1 cellular context compared by ENCODE assay signal in the genomic region with DNA sequence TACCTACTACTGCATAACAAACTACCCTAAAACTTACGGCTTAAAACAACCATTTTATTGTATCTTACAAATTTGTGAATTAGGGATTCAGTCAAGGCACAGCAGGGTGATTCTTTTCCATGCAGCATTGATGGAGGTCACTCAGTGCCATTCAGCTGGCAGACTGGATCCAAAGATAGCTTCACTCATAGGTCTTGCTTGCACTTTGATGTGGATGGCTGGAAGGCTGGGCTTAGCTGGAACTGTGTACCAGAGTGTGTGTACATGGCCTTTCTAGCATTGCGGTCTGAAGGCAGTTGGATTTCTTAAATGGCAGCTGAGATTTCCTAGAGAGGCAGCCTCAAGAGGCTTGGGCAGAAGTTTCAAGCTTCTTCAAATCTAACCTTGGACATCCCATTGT.
TF ChIP-seq lines count a peak whose summit lies in the region.

No MANE protein-coding gene starts in this region.

TF ChIP-seq in IMR-90, 13 proteins besides CTCF, POLR2A, EP300 and RAD21:
- TF ChIP-seq MAZ (IDR thresholded peaks at IDR 0.05; ENCODE audit: borderline replicate concordance, low read depth, low read length) (no peak), NFE2L2 (IDR thresholded peaks at IDR 0.05; ENCODE audit: low read depth, low read length) (no peak), FOS (IDR thresholded peaks at IDR 0.05; ENCODE audit: low read depth, low read length) (no peak), RFX5 (IDR thresholded peaks at IDR 0.05; ENCODE audit: low read depth, low read length) (no peak), MXI1 (IDR thresholded peaks at IDR 0.05; ENCODE audit: borderline replicate concordance, low read depth, low read length) (no peak), USF2 (IDR thresholded peaks at IDR 0.05; ENCODE audit: low read depth, low read length) (no peak), MAFK (IDR thresholded peaks at IDR 0.05; ENCODE audit: low read depth, low read length) (no peak), RCOR1 (IDR thresholded peaks at IDR 0.05; ENCODE audit: insufficient replicate concordance, low read length) (no peak), CHD1 (IDR thresholded peaks at IDR 0.05; ENCODE audit: low read depth, low read length) (no peak), BHLHE40 (IDR thresholded peaks at IDR 0.05; ENCODE audit: low read depth, low read length) (no peak), SMC3 (IDR thresholded peaks at IDR 0.05; ENCODE audit: low read depth, low read length) (no peak), CEBPB (IDR thresholded peaks at IDR 0.05; ENCODE audit: low read depth, low read length) (no peak)
- TF ChIP-seq, protein P1, sequence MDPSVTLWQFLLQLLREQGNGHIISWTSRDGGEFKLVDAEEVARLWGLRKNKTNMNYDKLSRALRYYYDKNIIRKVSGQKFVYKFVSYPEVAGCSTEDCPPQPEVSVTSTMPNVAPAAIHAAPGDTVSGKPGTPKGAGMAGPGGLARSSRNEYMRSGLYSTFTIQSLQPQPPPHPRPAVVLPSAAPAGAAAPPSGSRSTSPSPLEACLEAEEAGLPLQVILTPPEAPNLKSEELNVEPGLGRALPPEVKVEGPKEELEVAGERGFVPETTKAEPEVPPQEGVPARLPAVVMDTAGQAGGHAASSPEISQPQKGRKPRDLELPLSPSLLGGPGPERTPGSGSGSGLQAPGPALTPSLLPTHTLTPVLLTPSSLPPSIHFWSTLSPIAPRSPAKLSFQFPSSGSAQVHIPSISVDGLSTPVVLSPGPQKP (IDR thresholded peaks at IDR 0.05; ENCODE audit: borderline replicate concordance, low read depth, low read length): no peak
